Comparison of ENCODE assay signal across 24 cellular contexts in the genomic region with DNA sequence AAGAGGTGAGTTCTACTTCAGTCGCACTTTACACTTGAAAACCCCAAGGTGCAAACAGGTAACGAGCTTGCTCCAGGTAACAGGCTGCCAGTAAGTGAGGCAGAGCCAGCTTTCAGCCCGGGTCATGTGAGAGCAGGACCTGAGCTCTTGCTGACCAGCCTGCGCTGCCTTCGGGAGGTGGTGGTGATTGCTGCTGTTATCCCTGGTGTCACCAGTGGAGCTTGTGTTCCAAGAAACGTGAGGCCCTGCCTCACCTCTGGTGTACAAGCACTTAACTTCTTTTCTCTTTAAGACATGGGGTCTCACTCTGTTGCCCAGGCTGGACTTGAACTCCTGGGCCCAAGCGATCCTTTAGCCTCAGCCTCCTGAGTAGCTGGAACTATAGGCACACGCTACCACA.
DNase-seq lines count a peak whose midpoint lies in the region; ATAC-seq, FAIRE-seq and TF ChIP-seq lines count a peak whose summit lies in the region.
"Had no signal": no experiment of that assay in that cellular context is flagged by ENCODE, and none has a peak within 500 bp of the region (broad histone marks: within the 10 kb centered on the region; RNA-seq: fewer than 3 reads in every experiment).

No MANE protein-coding gene starts in this region.

- H3K4me3 ChIP-seq in CD8-positive, alpha-beta T cell (ENCODE audit: low read depth, low read length) = no peak overlapping the region
- no peak overlapping the region for H3K4me3 ChIP-seq in coronary artery
- H3K4me3 ChIP-seq: GM23338 had no signal

- H3K9me3 Mint-ChIP-seq in activated naive CD4-positive, alpha-beta T cell treated with anti-CD3 and anti-CD28 coated beads, Interleukin-2, amount 10 ng/mL, durations not matched to agents 7 days and 5 days = no peaks in the 10 kb centered on the region
- no peaks in the 10 kb centered on the region for H3K9me3 Mint-ChIP-seq in CD8-positive, alpha-beta T cell
- no peaks in the 10 kb centered on the region for H3K9me3 Mint-ChIP-seq in T-cell
- H3K9me3 Mint-ChIP-seq: GM23338, H9 had no signal

- peaks cover 28% of the 10 kb centered on the region for H3K36me3 Mint-ChIP-seq in activated naive CD4-positive, alpha-beta T cell treated with anti-CD3 and anti-CD28 coated beads, Interleukin-2, amount 10 ng/mL, durations not matched to agents 7 days and 5 days
- peaks cover 37% of the 10 kb centered on the region for H3K36me3 Mint-ChIP-seq in CD8-positive, alpha-beta T cell
- peaks cover 51% of the 10 kb centered on the region for H3K36me3 Mint-ChIP-seq in T-cell

- peak overlapping the region; percentile 11 for H3K27ac Mint-ChIP-seq in activated naive CD4-positive, alpha-beta T cell treated with anti-CD3 and anti-CD28 coated beads, Interleukin-2, amount 10 ng/mL, durations not matched to agents 7 days and 5 days
- H3K27ac Mint-ChIP-seq in CD8-positive, alpha-beta T cell = no peak overlapping the region
- peak overlapping the region; percentile 57 to 68 for H3K27ac Mint-ChIP-seq in T-cell
- H3K27ac Mint-ChIP-seq: GM23338, H9 had no signal

- POLR2A ChIA-PET in CD8-positive, alpha-beta T cell (lab: Charles Lee) = no interaction called here
- POLR2A ChIA-PET in T-cell (lab: Charles Lee) = interaction anchor here in 1 of 2 donors (0.6 kb wide), 1 partner anchor 70 kb away, joined by 3 read pairs; no protein-coding TSS in a partner anchor

- peaks cover 3% of the 10 kb centered on the region for H3K4me1 Mint-ChIP-seq in activated naive CD4-positive, alpha-beta T cell treated with anti-CD3 and anti-CD28 coated beads, Interleukin-2, amount 10 ng/mL, durations not matched to agents 7 days and 5 days
- peaks cover 15% of the 10 kb centered on the region for H3K4me1 Mint-ChIP-seq in CD8-positive, alpha-beta T cell (ENCODE audit: low read depth)
- peaks cover 23 to 35% (median 24%) of the 10 kb centered on the region in 3 donors for H3K4me1 Mint-ChIP-seq in T-cell

- H3K27ac ChIP-seq in CD8-positive, alpha-beta T cell (ENCODE audit: low read depth, low read length) = peak overlapping the region; percentile 21
- H3K27ac ChIP-seq in coronary artery = no peak overlapping the region

- intact Hi-C loops in CD8-positive, alpha-beta T cell (cut with DNase I, micrococcal nuclease) = loop anchor here in 1 of 2 experiments (2.0 kb wide), 1 partner anchor 14 kb away; no protein-coding TSS in a partner anchor

- no peak for FAIRE-seq in GM19239 (lab: Jason Lieb, UNC)
- FAIRE-seq: RCC 7860 had no signal

- H3K9me3 ChIP-seq in CD8-positive, alpha-beta T cell (ENCODE audit: low read length) = no peaks in the 10 kb centered on the region

- H3K27me3 Mint-ChIP-seq in activated naive CD4-positive, alpha-beta T cell treated with anti-CD3 and anti-CD28 coated beads, Interleukin-2, amount 10 ng/mL, durations not matched to agents 7 days and 5 days = no peaks in the 10 kb centered on the region
- H3K27me3 Mint-ChIP-seq in CD8-positive, alpha-beta T cell (ENCODE audit: low read depth) = no peaks in the 10 kb centered on the region
- H3K27me3 Mint-ChIP-seq in T-cell = no peaks in the 10 kb centered on the region

- CTCF ChIA-PET in activated naive CD4-positive, alpha-beta T cell treated with anti-CD3 and anti-CD28 coated beads, Interleukin-2, amount 10 ng/mL, durations not matched to agents 7 days and 5 days (lab: Charles Lee) = interaction anchor here (1.0 kb wide), 1 partner anchor 12 kb away, joined by 3 read pairs; no protein-coding TSS in a partner anchor
- CTCF ChIA-PET in CD8-positive, alpha-beta T cell (lab: Charles Lee) = interaction anchor here (0.9 kb wide), 1 partner anchor 12 kb away, joined by 4 read pairs; no protein-coding TSS in a partner anchor
- CTCF ChIA-PET in T-cell (lab: Charles Lee) = no interaction called here

- no peak for ATAC-seq in CD8-positive, alpha-beta T cell
- ATAC-seq in T-cell (replicated peaks in 1 of 4) (no peak), HG02885 (IDR thresholded peaks at IDR 0.05; ENCODE audit: poor library complexity, unreplicated experiment) (no peak)
- ATAC-seq: GM23338 had no signal

- no peak overlapping the region for H3K4me3 Mint-ChIP-seq in activated naive CD4-positive, alpha-beta T cell treated with anti-CD3 and anti-CD28 coated beads, Interleukin-2, amount 10 ng/mL, durations not matched to agents 7 days and 5 days
- H3K4me3 Mint-ChIP-seq in CD8-positive, alpha-beta T cell = no peak overlapping the region
- H3K4me3 Mint-ChIP-seq in T-cell = no peak overlapping the region
- H3K4me3 Mint-ChIP-seq: GM23338, H9 had no signal

- no peaks in the 10 kb centered on the region for H3K4me1 ChIP-seq in CD8-positive, alpha-beta T cell (ENCODE audit: insufficient read depth, low read length)

- H3K27me3 ChIP-seq in CD8-positive, alpha-beta T cell (ENCODE audit: insufficient read depth, low read length) = no peaks in the 10 kb centered on the region

- DNase-seq in activated naive CD4-positive, alpha-beta T cell treated with anti-CD3 and anti-CD28 coated beads, Interleukin-2, amount 10 ng/mL, durations not matched to agents 7 days and 5 days = no peak
- DNase-seq in activated naive CD4-positive, alpha-beta T cell treated with anti-CD3 and anti-CD28 coated beads, Interleukin-2, amount 50 U/mL, for 16 hours = no peak
- peak in 1 of 7 experiments; percentile 43 for DNase-seq in CD8-positive, alpha-beta T cell
- DNase-seq in T-cell = no peak
- DNase-seq in coronary artery (ENCODE audit: low spot score) = peak; percentile 61
- no peak for DNase-seq in GM19239 (ENCODE audit: insufficient read length, low spot score)
- no peak for DNase-seq in DMS79 treated with DMSO at 0.1 percent for 48 hours (lab: John Stamatoyannopoulos, UW)
- DNase-seq: C1 segment of cervical spinal cord, Calu3, DND-41, H9, KBM-7, MV-4-11, NCI-H1105, NCI-H146, NCI-H1930, NCI-H2107, NCI-H446, NCI-H524 treated with DMSO at 0.1 percent for 48 hours, NCI-H774, SIG-M5 had no signal

- TF ChIP-seq CTCF in CD8-positive, alpha-beta T cell (IDR thresholded peaks at IDR 0.05) = no peak
- no peak for TF ChIP-seq CTCF in coronary artery (IDR thresholded peaks at IDR 0.05)

- peaks cover 66% of the 10 kb centered on the region for H3K36me3 ChIP-seq in CD8-positive, alpha-beta T cell (ENCODE audit: insufficient read depth, low read length)

Comparison
In these comparisons a context has a peak if more than half of its experiments do, and no peak if none do; other contexts are left out.
1. CTCF ChIA-PET loops: an anchor here in activated naive CD4-positive, alpha-beta T cell treated with anti-CD3 and anti-CD28 coated beads, Interleukin-2, amount 10 ng/mL, durations not matched to agents 7 days and 5 days (1.0 kb wide) and CD8-positive, alpha-beta T cell (0.9 kb wide); none called in T-cell.